ENCODE assay signal across 8 cellular contexts in genomic region chr20:62063601-62063980, GRCh38. TPM values are rescaled to one million over a fixed set of nuclear protein-coding genes. Genes with fewer than 3 reads are reported as not detected.
DNase-seq lines count a peak whose midpoint lies in the region; ATAC-seq and TF ChIP-seq lines count a peak whose summit lies in the region.

No MANE protein-coding gene starts in this region.

- no peak for DNase-seq in CD8-positive, alpha-beta memory T cell
- DNase-seq in NCI-H2171 treated with DMSO at 0.1 percent for 48 hours (lab: John Stamatoyannopoulos, UW), result peak; percentile 34
- no peak for DNase-seq in WERI-Rb-1
- no peak for DNase-seq in NCI-H146 (lab: John Stamatoyannopoulos, UW)
- no peak for DNase-seq in thyroid gland

- H2AFZ ChIP-seq in neuron (ENCODE audit: low read depth, low read length), result no peak overlapping the region

- no peak overlapping the region for H3K27ac ChIP-seq in CD8-positive, alpha-beta memory T cell (ENCODE audit: low read depth, low read length)
- H3K27ac ChIP-seq in ectodermal cell (ENCODE audit: insufficient read depth, low read depth, low read length, poor library complexity, severe bottlenecking), result no peak overlapping the region
- H3K27ac ChIP-seq in WERI-Rb-1, result no peak overlapping the region
- H3K27ac ChIP-seq in thyroid gland, result no peak overlapping the region

- no peak for TF ChIP-seq POLR2A in thyroid gland (IDR thresholded peaks at IDR 0.05)

- H3K27me3 ChIP-seq in CD8-positive, alpha-beta memory T cell (ENCODE audit: insufficient read depth, low read length, poor library complexity, severe bottlenecking), result no peaks in the 10 kb centered on the region
- H3K27me3 ChIP-seq in ectodermal cell (ENCODE audit: control insufficient read depth, insufficient read depth, low read length, poor library complexity, severe bottlenecking) (no peaks in the 10 kb centered on the region), neuron (ENCODE audit: insufficient read depth, low read length) (no peaks in the 10 kb centered on the region), WERI-Rb-1 (ENCODE audit: insufficient read depth, low read depth, severe bottlenecking) (no peaks in the 10 kb centered on the region), thyroid gland (no peaks in the 10 kb centered on the region)

- no peaks in the 10 kb centered on the region for H3K9me3 Mint-ChIP-seq in CD8-positive, alpha-beta memory T cell

- H3K4me1 Mint-ChIP-seq in CD8-positive, alpha-beta memory T cell, result peaks cover 57 to 71% (median 62%) of the 10 kb centered on the region in 3 donors

- TF ChIP-seq CTCF in WERI-Rb-1 (IDR thresholded peaks at IDR 0.05; ENCODE audit: low read depth, low read length) (no peak), thyroid gland (IDR thresholded peaks at IDR 0.05) (no peak)

- peak overlapping the region in 4 of 8 donors; percentile 72 to 89 (median 81) for H3K27ac Mint-ChIP-seq in CD8-positive, alpha-beta memory T cell

- WGBS in ectodermal cell, 2 experiments, result 71 to 74% methylated on average over 23 of the region's 23 CpGs
- 70 to 97% methylated on average over 5 to 14 of the region's 23 CpGs for WGBS in thyroid gland, 2 donors

- no peak for ATAC-seq in GM18502 (IDR thresholded peaks at IDR 0.05; ENCODE audit: poor library complexity, unreplicated experiment)

- peaks cover 45% of the 10 kb centered on the region for H3K4me1 ChIP-seq in CD8-positive, alpha-beta memory T cell (ENCODE audit: insufficient read depth, low read length)
- H3K4me1 ChIP-seq in ectodermal cell (ENCODE audit: control insufficient read depth, insufficient read depth, low read length) (peaks cover 21% of the 10 kb centered on the region), neuron (ENCODE audit: insufficient read depth, low read length) (peaks cover 35% of the 10 kb centered on the region), thyroid gland (peaks cover 19 to 25% of the 10 kb centered on the region in 2 donors)

- no peak overlapping the region for H3K4me3 ChIP-seq in CD8-positive, alpha-beta memory T cell (ENCODE audit: low read length)
- H3K4me3 ChIP-seq in ectodermal cell (ENCODE audit: insufficient read depth, low read depth, low read length), result peak overlapping the region; percentile 42
- peak overlapping the region; percentile 13 for H3K4me3 ChIP-seq in neuron (ENCODE audit: low read length)
- H3K4me3 ChIP-seq in WERI-Rb-1 (ENCODE audit: low read depth, low read length), result no peak overlapping the region
- H3K4me3 ChIP-seq in thyroid gland (replicated peaks in 1 of 3), result peak overlapping the region in 1 of 3 donors; percentile 55

- intact Hi-C loops in thyroid gland (cut with DNase I), result no loop called here

- H3K36me3 Mint-ChIP-seq in CD8-positive, alpha-beta memory T cell, result peaks cover 0 to 15% (median 0%) of the 10 kb centered on the region in 3 donors

- peaks cover 0 to 5% of the 10 kb centered on the region in 2 donors for H3K27me3 Mint-ChIP-seq in CD8-positive, alpha-beta memory T cell

- POLR2A ChIA-PET in CD8-positive, alpha-beta memory T cell (lab: Charles Lee), result no interaction called here

- H3K4me3 Mint-ChIP-seq in CD8-positive, alpha-beta memory T cell, result peak overlapping the region; percentile 76 to 90 (median 79)

- no peaks in the 10 kb centered on the region for H3K9me3 ChIP-seq in CD8-positive, alpha-beta memory T cell (ENCODE audit: low read length)
- H3K9me3 ChIP-seq in ectodermal cell (ENCODE audit: control insufficient read depth, low read length) (no peaks in the 10 kb centered on the region), neuron (ENCODE audit: low read length) (peaks cover 1% of the 10 kb centered on the region), WERI-Rb-1 (ENCODE audit: severe bottlenecking) (no peaks in the 10 kb centered on the region), thyroid gland (no peaks in the 10 kb centered on the region)

- CTCF ChIA-PET in CD8-positive, alpha-beta memory T cell (lab: Charles Lee), result no interaction called here

- H3K36me3 ChIP-seq in CD8-positive, alpha-beta memory T cell (ENCODE audit: insufficient read depth, low read length), result no peaks in the 10 kb centered on the region
- no peaks in the 10 kb centered on the region for H3K36me3 ChIP-seq in ectodermal cell (ENCODE audit: control insufficient read depth, insufficient read depth, low read length)
- H3K36me3 ChIP-seq in neuron (ENCODE audit: insufficient read depth, low read length), result peaks cover 8% of the 10 kb centered on the region
- peaks cover 36% of the 10 kb centered on the region for H3K36me3 ChIP-seq in WERI-Rb-1
- H3K36me3 ChIP-seq in thyroid gland, result no peaks in the 10 kb centered on the region

RNA-seq across cellular contexts. Expression of gene TAF4, which starts 2.1 kb away (rescaled TPM):
- 10 to 100 TPM; 20.5 to 21.0 TPM for total RNA-seq in CD8-positive, alpha-beta memory T cell
- polyA plus RNA-seq in CD8-positive, alpha-beta memory T cell, result 1.4 TPM
- 19.1 TPM for polyA plus RNA-seq in ectodermal cell (2013, experiment 1 of 4)
- polyA plus RNA-seq in ectodermal cell (2013, experiment 2 of 4), result 20.6 TPM
- 20.8 TPM for polyA plus RNA-seq in ectodermal cell (2013, experiment 3 of 4)
- 19.3 TPM for polyA plus RNA-seq in ectodermal cell (2013, experiment 4 of 4)
- 10 to 100 TPM; 13.9 to 22.0 (median 18.6) TPM for total RNA-seq in thyroid gland

RNA-seq across cellular contexts. Expression of gene LSM14B, which starts 58.7 kb away (rescaled TPM):
- 10 to 100 TPM; 35.8 to 36.4 TPM for total RNA-seq in CD8-positive, alpha-beta memory T cell
- polyA plus RNA-seq in CD8-positive, alpha-beta memory T cell, result 1.1 TPM
- polyA plus RNA-seq in ectodermal cell (2013, experiment 1 of 4), result 91.0 TPM
- 90.3 TPM for polyA plus RNA-seq in ectodermal cell (2013, experiment 2 of 4)
- 64.4 TPM for polyA plus RNA-seq in ectodermal cell (2013, experiment 3 of 4)
- 71.8 TPM for polyA plus RNA-seq in ectodermal cell (2013, experiment 4 of 4)
- total RNA-seq in thyroid gland, result 10 to 100 TPM; 25.3 to 27.9 (median 25.6) TPM

Comparison
In these comparisons a context has a peak if more than half of its experiments do, and no peak if none do; other contexts are left out.
1. H3K4me3 ChIP-seq: peak in ectodermal cell (single experiment) and neuron (single experiment); none in CD8-positive, alpha-beta memory T cell (single experiment) and WERI-Rb-1 (single experiment).